8 cellular contexts compared by ENCODE assay signal in the genomic region with DNA sequence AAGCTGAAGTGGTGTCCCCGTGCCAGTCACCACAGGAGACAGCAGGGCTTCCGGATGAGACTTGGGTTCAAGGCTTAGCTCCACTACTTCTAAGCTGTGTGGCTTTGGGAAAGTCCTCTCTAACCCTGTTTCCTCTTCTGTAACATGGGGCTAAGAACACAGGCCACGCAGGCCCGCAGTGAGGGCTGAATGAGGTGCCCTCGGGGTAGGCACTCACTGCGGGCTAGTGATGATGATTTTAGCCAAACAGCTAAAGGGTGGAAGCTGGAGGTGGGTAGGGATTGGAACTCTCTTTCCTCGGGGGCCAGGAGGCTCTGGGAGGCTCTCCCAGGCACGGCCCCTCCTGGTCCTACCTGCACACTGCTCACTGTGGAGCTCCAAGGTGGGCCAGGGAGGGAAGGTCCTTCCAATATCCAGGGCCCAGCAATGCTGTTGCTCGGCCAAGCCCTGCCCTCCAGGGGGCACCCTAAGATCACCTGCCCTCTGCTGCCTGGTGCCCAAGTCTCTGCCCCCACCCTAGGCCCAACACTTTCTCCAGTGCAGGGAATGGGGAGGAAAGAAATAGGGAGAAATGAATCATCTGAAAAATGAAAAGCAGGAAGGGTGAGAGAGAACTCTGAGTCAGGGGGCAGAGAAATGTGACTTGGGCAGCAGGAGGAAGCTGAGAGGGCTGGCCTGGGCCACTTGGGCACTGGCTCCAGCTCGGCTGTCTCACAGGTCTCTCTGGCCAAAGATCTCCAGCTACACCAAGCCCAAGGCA. TPM values are rescaled to one million over a fixed set of nuclear protein-coding genes. Genes with fewer than 3 reads are reported as not detected.
DNase-seq lines count a peak whose midpoint lies in the region; ATAC-seq, FAIRE-seq and TF ChIP-seq lines count a peak whose summit lies in the region.

No MANE protein-coding gene starts in this region.

- no peaks in the 10 kb centered on the region for H3K9me3 ChIP-seq in Panc1 (ENCODE audit: control insufficient read depth, insufficient read depth, low read depth, low read length)
- no peaks in the 10 kb centered on the region for H3K9me3 ChIP-seq in heart right ventricle
- H3K9me3 ChIP-seq in small intestine (ENCODE audit: control insufficient read depth, low read depth) = no peaks in the 10 kb centered on the region

- no peaks in the 10 kb centered on the region for H3K27me3 Mint-ChIP-seq in activated naive CD4-positive, alpha-beta T cell treated with anti-CD3 and anti-CD28 coated beads, Interleukin-2, amount 50 U/mL, for 24 hours

- H3K36me3 ChIP-seq in Panc1 (ENCODE audit: control insufficient read depth, insufficient read depth, low read length) = peaks cover 2% of the 10 kb centered on the region; the same call in 1 of the 2 replicates
- peaks cover 0 to 84% (median 37%) of the 10 kb centered on the region in 9 donors for H3K36me3 ChIP-seq in heart right ventricle
- H3K36me3 ChIP-seq in small intestine (ENCODE audit: control insufficient read depth in 2 of 2, insufficient read depth in 2 of 2, low read length in 2 of 2) = peaks cover 10 to 28% of the 10 kb centered on the region in 2 donors

- DNase-seq in activated CD4-positive, CD25-positive, alpha-beta regulatory T cell (lab: John Stamatoyannopoulos, UW) = peak; percentile 17 to 62 (median 30)
- no peak for DNase-seq in activated CD4-positive, CD25-positive, alpha-beta regulatory T cell treated with anti-CD3 and anti-CD28 coated beads, Interleukin-2, amount 50 U/mL, for 72 hours
- DNase-seq in Panc1 (ENCODE audit: low read depth, low spot score) (peak; percentile 39), heart right ventricle (peak; percentile 39 to 59), small intestine (peak; percentile 36), NCI-H2081 treated with DMSO at 0.1 percent for 48 hours (lab: John Stamatoyannopoulos, UW) (no peak), ureter (ENCODE audit: low spot score) (no peak)

- H3K27ac Mint-ChIP-seq in activated naive CD4-positive, alpha-beta T cell treated with anti-CD3 and anti-CD28 coated beads, Interleukin-2, amount 50 U/mL, for 24 hours = peak overlapping the region; percentile 51

- peaks cover 2% of the 10 kb centered on the region for H3K36me3 Mint-ChIP-seq in activated naive CD4-positive, alpha-beta T cell treated with anti-CD3 and anti-CD28 coated beads, Interleukin-2, amount 50 U/mL, for 24 hours

- ATAC-seq in Panc1 (peak; percentile 82), heart right ventricle (peak; percentile 50 to 77 (median 70))

- WGBS in heart right ventricle, 2 donors = 80 to 83% methylated on average over 10 of the region's 10 CpGs
- WGBS in small intestine, 3 donors = 80% methylated on average over 10 of the region's 10 CpGs

- CTCF ChIA-PET in Panc1 (lab: Charles Lee) = interaction anchor here (0.6 to 1.6 kb wide), 7 partner anchors 19 to 245 kb away, joined by 3 to 9 read pairs (median 3); no protein-coding TSS in a partner anchor

- no peak overlapping the region for H3K4me3 ChIP-seq in Panc1 (ENCODE audit: low read depth in 2 of 2, low read length in 2 of 2)
- H3K4me3 ChIP-seq in heart right ventricle = no peak overlapping the region
- H3K4me3 ChIP-seq in small intestine (ENCODE audit: low read depth in 1 of 2, low read length in 2 of 2) = no peak overlapping the region

- H3K4me3 Mint-ChIP-seq in activated naive CD4-positive, alpha-beta T cell treated with anti-CD3 and anti-CD28 coated beads, Interleukin-2, amount 50 U/mL, for 24 hours = no peak overlapping the region

- H3K4me1 Mint-ChIP-seq in activated naive CD4-positive, alpha-beta T cell treated with anti-CD3 and anti-CD28 coated beads, Interleukin-2, amount 50 U/mL, for 24 hours = peaks cover 20% of the 10 kb centered on the region

- no peak for FAIRE-seq in small intestine (lab: Jason Lieb, UNC)

- H3K27me3 ChIP-seq in Panc1 (ENCODE audit: control insufficient read depth, insufficient read depth, low read length) (no peaks in the 10 kb centered on the region), heart right ventricle (no peaks in the 10 kb centered on the region), small intestine (ENCODE audit: control insufficient read depth in 2 of 2, insufficient read depth in 2 of 2, low read length in 2 of 2) (no peaks in the 10 kb centered on the region)

- in situ Hi-C loops in Panc1 (cut with HindIII; ENCODE audit: low pct_unique_long_range_greater_than_20kb, low sequenced_read_pairs) = no loop called here

- H3K27ac ChIP-seq in Panc1 (ENCODE audit: low read length) = no peak overlapping the region
- peak overlapping the region in 3 of 10 donors; percentile 45 to 69 (median 55) for H3K27ac ChIP-seq in heart right ventricle
- no peak overlapping the region for H3K27ac ChIP-seq in small intestine (ENCODE audit: low read depth in 1 of 2, low read length in 1 of 2)

- peak; percentile 90; the same call in 1 of the 2 replicates for TF ChIP-seq CTCF in Panc1 (IDR thresholded peaks at IDR 0.05)
- peak; percentile 44 to 75 (median 70) for TF ChIP-seq CTCF in heart right ventricle (IDR thresholded peaks at IDR 0.05)

- no peaks in the 10 kb centered on the region for H3K9me3 Mint-ChIP-seq in activated naive CD4-positive, alpha-beta T cell treated with anti-CD3 and anti-CD28 coated beads, Interleukin-2, amount 50 U/mL, for 24 hours

- no TSS peak for BruUV-seq in Panc1 (replicated peaks; lab: Mats Ljungman, UMichigan)

- H3K4me1 ChIP-seq in Panc1 (ENCODE audit: control insufficient read depth, insufficient read depth, low read length) (peaks cover 5% of the 10 kb centered on the region; the same call in 1 of the 2 replicates), heart right ventricle (peaks cover 2 to 39% (median 24%) of the 10 kb centered on the region in 9 donors), small intestine (ENCODE audit: control insufficient read depth in 2 of 2, insufficient read depth in 1 of 2, low read depth in 1 of 2, low read length in 1 of 2) (no peaks in the 10 kb centered on the region)

- POLR2A ChIA-PET in Panc1 (lab: Charles Lee) = no interaction called here

- intact Hi-C loops in Panc1 (cut with micrococcal nuclease; ENCODE audit: unreplicated experiment) = loop anchor here (2.0 kb wide), 1 partner anchor 78 kb away; no protein-coding TSS in a partner anchor
- intact Hi-C loops in heart right ventricle (cut with DNase I) = loop anchor here in 9 of 10 donors (1.0 to 5.0 kb wide), 3 partner anchors 78 to 80 kb away; no protein-coding TSS in a partner anchor

RNA-seq across cellular contexts. Expression of a gene that starts 19.2 kb away (rescaled TPM):
- total RNA-seq in Panc1 (2021; ENCODE audit: unreplicated experiment) = 79.0 TPM
- 196 TPM for polyA plus RNA-seq in Panc1 (2012; ENCODE audit: insufficient read length)
- total RNA-seq in heart right ventricle = 10 to 100 TPM in 3 of 10 donors, 1 to 10 TPM in 7; 4.6 to 16.0 (median 6.8) TPM
- polyA plus RNA-seq in heart right ventricle = 10 to 100 TPM; 25.2 to 38.9 TPM
- polyA plus RNA-seq in small intestine = 10 to 100 TPM in 2 of 3 donors, 1 to 10 TPM in 1; 2.5 to 18.9 (median 17.9) TPM
- total RNA-seq in ureter = 12.4 TPM

RNA-seq across cellular contexts. Expression of a gene that starts 36.4 kb away (rescaled TPM):
- total RNA-seq in Panc1 (2021; ENCODE audit: unreplicated experiment) = 18.9 TPM
- 19.9 TPM for polyA plus RNA-seq in Panc1 (2012; ENCODE audit: insufficient read length)
- 1 to 10 TPM; 1.1 to 3.3 (median 1.7) TPM for total RNA-seq in heart right ventricle
- 1 to 10 TPM in 1 of 2 donors, under 1 TPM in 1; 0.58 to 4.8 TPM for polyA plus RNA-seq in heart right ventricle
- polyA plus RNA-seq in small intestine = 10 to 100 TPM in 2 of 3 donors, 1 to 10 TPM in 1; 4.0 to 26.2 (median 24.4) TPM
- 9.5 TPM for total RNA-seq in ureter

RNA-seq across cellular contexts. Expression of a gene that starts 43.1 kb away (rescaled TPM):
- total RNA-seq in Panc1 (2021; ENCODE audit: unreplicated experiment) (49.6 TPM), heart right ventricle (10 to 100 TPM; 45.2 to 81.6 (median 60.8) TPM), ureter (34.2 TPM)
- polyA plus RNA-seq in Panc1 (2012; ENCODE audit: insufficient read length) = 50.8 TPM
- polyA plus RNA-seq in heart right ventricle (10 to 100 TPM; 15.5 to 29.3 TPM), small intestine (10 to 100 TPM; 12.7 to 33.3 (median 17.3) TPM)

RNA-seq across cellular contexts. Expression of a gene that starts 55.1 kb away (rescaled TPM):
- total RNA-seq in Panc1 (2021; ENCODE audit: unreplicated experiment) (53.7 TPM), heart right ventricle (10 to 100 TPM; 35.2 to 69.6 (median 44.7) TPM), ureter (28.9 TPM)
- polyA plus RNA-seq in Panc1 (2012; ENCODE audit: insufficient read length) = 75.5 TPM
- polyA plus RNA-seq in heart right ventricle (10 to 100 TPM; 78.4 to 82.6 TPM), small intestine (10 to 100 TPM; 48.1 to 55.5 (median 51.9) TPM)

Comparison
In these comparisons a context has a peak if more than half of its experiments do, and no peak if none do; other contexts are left out.
1. DNase-seq: peak in activated CD4-positive, CD25-positive, alpha-beta regulatory T cell (4 of 4), Panc1 (single experiment), heart right ventricle (2 of 2) and small intestine (single experiment); none in activated CD4-positive, CD25-positive, alpha-beta regulatory T cell treated with anti-CD3 and anti-CD28 coated beads, Interleukin-2, amount 50 U/mL, for 72 hours (single experiment), NCI-H2081 treated with DMSO at 0.1 percent for 48 hours (single experiment) and ureter (single experiment).